Comparison of ENCODE assay signal across 15 cellular contexts in the genomic region with DNA sequence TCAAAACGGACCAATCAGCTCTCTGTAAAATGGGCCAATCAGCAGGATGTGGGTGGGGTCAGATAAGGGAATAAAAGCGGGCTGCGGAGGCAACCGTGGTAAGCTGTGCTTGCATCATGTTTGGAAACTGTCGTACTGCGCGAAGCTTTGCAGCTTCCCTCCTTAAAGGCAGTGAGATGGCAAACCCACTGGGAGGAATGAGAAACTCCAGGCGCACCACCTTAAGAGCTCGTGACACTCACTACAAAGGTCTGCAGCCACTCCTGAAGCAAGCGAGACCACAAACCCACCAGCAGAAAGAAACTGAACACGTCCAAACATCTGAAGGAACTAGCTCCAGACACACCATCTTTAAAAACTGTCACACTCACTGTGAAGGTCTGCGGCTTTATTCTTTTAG.
A peak's percentile ranks its signal among the peaks of the same experiment; 100 is the strongest.
DNase-seq lines count a peak whose midpoint lies in the region; ATAC-seq and TF ChIP-seq lines count a peak whose summit lies in the region.
"Had no signal": no experiment of that assay in that cellular context is flagged by ENCODE, and none has a peak within 500 bp of the region (broad histone marks: within the 10 kb centered on the region; RNA-seq: fewer than 3 reads in every experiment).

No MANE protein-coding gene starts in this region.

- H3K9me3 ChIP-seq in MM.1S (replicated peaks; ENCODE audit: insufficient read depth, low read length) = no peaks in the 10 kb centered on the region
- H3K9me3 ChIP-seq: HAP-1, heart right ventricle, SK-N-SH had no signal

- H3K36me3 Mint-ChIP-seq in activated T-cell treated with anti-CD3 and anti-CD28 coated beads, Interleukin-2, amount 50 U/mL, for 4 hours (ENCODE audit: insufficient read depth) = no peaks in the 10 kb centered on the region
- no peaks in the 10 kb centered on the region for H3K36me3 Mint-ChIP-seq in activated T-helper 2 cell treated with anti-CD3 and anti-CD28 coated beads, Interferon-gamma antibody, Interleukin-2, Interleukin-4, amounts not matched to agents 10 μg/mL and 5 μg/mL and 100 μg/mL, durations not matched to agents 14 hours and 24 hours and 36 hours (ENCODE audit: low read depth)
- peaks cover 0 to 7% of the 10 kb centered on the region in 2 donors for H3K36me3 Mint-ChIP-seq in stimulated activated naive B cell treated with anti-CD40 and anti-IgM and Interleukin-4, amounts not matched to agents 10 μg/mL and 1 μg/mL and 100 μg/mL, for 72 hours

- no peaks in the 10 kb centered on the region for H3K27me3 ChIP-seq in MM.1S (replicated peaks; ENCODE audit: insufficient read depth, low read length)

- no peak overlapping the region for H3K9ac ChIP-seq in MM.1S (ENCODE audit: low read length)
- H3K9ac ChIP-seq: SK-N-SH had no signal

- H2AFZ ChIP-seq in MM.1S (ENCODE audit: low read length) = 0 out of 2 replicates have a peak overlapping the region, but pooled peaks have one; percentile 22
- H2AFZ ChIP-seq: PC-9 had no signal

- H3K4me1 Mint-ChIP-seq in activated T-cell treated with anti-CD3 and anti-CD28 coated beads, Interleukin-2, amount 50 U/mL, for 4 hours (ENCODE audit: low read depth) = peaks cover 21% of the 10 kb centered on the region
- peaks cover 28% of the 10 kb centered on the region for H3K4me1 Mint-ChIP-seq in activated T-helper 2 cell treated with anti-CD3 and anti-CD28 coated beads, Interferon-gamma antibody, Interleukin-2, Interleukin-4, amounts not matched to agents 10 μg/mL and 5 μg/mL and 100 μg/mL, durations not matched to agents 14 hours and 24 hours and 36 hours (ENCODE audit: low read depth)
- peaks cover 49 to 63% of the 10 kb centered on the region in 2 donors for H3K4me1 Mint-ChIP-seq in stimulated activated naive B cell treated with anti-CD40 and anti-IgM and Interleukin-4, amounts not matched to agents 10 μg/mL and 1 μg/mL and 100 μg/mL, for 72 hours

- H3K79me2 ChIP-seq in MM.1S (ENCODE audit: low read length) = no peaks in the 10 kb centered on the region

- H3K36me3 ChIP-seq in MM.1S (replicated peaks; ENCODE audit: insufficient read depth, low read length) = no peaks in the 10 kb centered on the region
- H3K36me3 ChIP-seq: HAP-1, heart right ventricle had no signal

- DNase-seq in activated T-cell treated with anti-CD3 and anti-CD28 coated beads, Interleukin-2, amount 50 U/mL, for 4 hours = no peak
- no peak for DNase-seq in activated T-cell treated with anti-CD3 and anti-CD28 coated beads for 4 hours
- no peak for DNase-seq in MM.1S
- no peak for DNase-seq in activated T-helper 2 cell treated with anti-CD3 and anti-CD28 coated beads, Interferon-gamma antibody, Interleukin-2, Interleukin-4, amounts not matched to agents 10 μg/mL and 5 μg/mL and 100 μg/mL, durations not matched to agents 14 hours and 24 hours and 36 hours (ENCODE audit: low spot score)
- DNase-seq in stimulated activated naive B cell treated with anti-CD40 and anti-IgM and Interleukin-4, amounts not matched to agents 10 μg/mL and 1 μg/mL and 100 μg/mL, for 72 hours = no peak
- no peak for DNase-seq in head of caudate nucleus
- DNase-seq in ACHN = no peak
- DNase-seq: effector memory CD8-positive, alpha-beta T cell; heart right ventricle; NCI-H2081; NCI-H526; PC-9; SK-N-SH had no signal

- H3K27ac Mint-ChIP-seq in activated T-helper 2 cell treated with anti-CD3 and anti-CD28 coated beads, Interferon-gamma antibody, Interleukin-2, Interleukin-4, amounts not matched to agents 10 μg/mL and 5 μg/mL and 100 μg/mL, durations not matched to agents 14 hours and 24 hours and 36 hours = no peak overlapping the region
- H3K27ac Mint-ChIP-seq in stimulated activated naive B cell treated with anti-CD40 and anti-IgM and Interleukin-4, amounts not matched to agents 10 μg/mL and 1 μg/mL and 100 μg/mL, for 72 hours = no peak overlapping the region
- H3K27ac Mint-ChIP-seq: effector memory CD8-positive, alpha-beta T cell had no signal

- H4K20me1 ChIP-seq in MM.1S (ENCODE audit: insufficient read depth, low read length) = no peaks in the 10 kb centered on the region

- peak overlapping the region; percentile 42 for H3K4me3 Mint-ChIP-seq in activated T-cell treated with anti-CD3 and anti-CD28 coated beads, Interleukin-2, amount 50 U/mL, for 4 hours
- H3K4me3 Mint-ChIP-seq in activated T-helper 2 cell treated with anti-CD3 and anti-CD28 coated beads, Interferon-gamma antibody, Interleukin-2, Interleukin-4, amounts not matched to agents 10 μg/mL and 5 μg/mL and 100 μg/mL, durations not matched to agents 14 hours and 24 hours and 36 hours (ENCODE audit: low read depth) = peak overlapping the region; percentile 26
- peak overlapping the region; percentile 19 to 61 for H3K4me3 Mint-ChIP-seq in stimulated activated naive B cell treated with anti-CD40 and anti-IgM and Interleukin-4, amounts not matched to agents 10 μg/mL and 1 μg/mL and 100 μg/mL, for 72 hours
- H3K4me3 Mint-ChIP-seq: effector memory CD8-positive, alpha-beta T cell had no signal

- H3K4me1 ChIP-seq in MM.1S (ENCODE audit: low read length) = peaks cover 37% of the 10 kb centered on the region
- H3K4me1 ChIP-seq: HAP-1, heart right ventricle had no signal

- peak; percentile 11 to 27 for ATAC-seq in activated T-cell treated with anti-CD3 and anti-CD28 coated beads, Interleukin-2, amount 50 U/mL, for 4 hours
- no peak for ATAC-seq in stimulated activated naive B cell treated with anti-CD40 and anti-IgM and Interleukin-4, amounts not matched to agents 10 μg/mL and 1 μg/mL and 100 μg/mL, for 72 hours (replicated peaks)
- ATAC-seq in GM21825 (IDR thresholded peaks at IDR 0.05; ENCODE audit: unreplicated experiment) = no peak
- ATAC-seq: effector memory CD8-positive, alpha-beta T cell had no signal

- H3K4me2 ChIP-seq in MM.1S (ENCODE audit: low read depth, low read length) = peak overlapping the region; percentile 67
- H3K4me2 ChIP-seq: PC-9, SK-N-SH had no signal

- in situ Hi-C loops in ACHN (cut with HindIII; ENCODE audit: low pct_ligation_motif_present, low pct_unique_long_range_greater_than_20kb, low sequenced_read_pairs) = no loop called here

- H3F3A ChIP-seq in MM.1S (ENCODE audit: insufficient read depth, low read length) = peaks cover 16% of the 10 kb centered on the region

- no peak overlapping the region for H3K4me3 ChIP-seq in MM.1S (ENCODE audit: low read length)
- H3K4me3 ChIP-seq: HAP-1, heart right ventricle, PC-9 had no signal

- intact Hi-C loops in activated T-helper 2 cell treated with anti-CD3 and anti-CD28 coated beads, Interferon-gamma antibody, Interleukin-2, Interleukin-4, amounts not matched to agents 10 μg/mL and 5 μg/mL and 100 μg/mL, durations not matched to agents 14 hours and 24 hours and 36 hours (cut with micrococcal nuclease) = no loop called here
- intact Hi-C loops in head of caudate nucleus (cut with DNase I) = no loop called here

- no peaks in the 10 kb centered on the region for H3K9me3 Mint-ChIP-seq in activated T-cell treated with anti-CD3 and anti-CD28 coated beads, Interleukin-2, amount 50 U/mL, for 4 hours
- H3K9me3 Mint-ChIP-seq in activated T-helper 2 cell treated with anti-CD3 and anti-CD28 coated beads, Interferon-gamma antibody, Interleukin-2, Interleukin-4, amounts not matched to agents 10 μg/mL and 5 μg/mL and 100 μg/mL, durations not matched to agents 14 hours and 24 hours and 36 hours = peaks cover 4% of the 10 kb centered on the region
- H3K9me3 Mint-ChIP-seq in stimulated activated naive B cell treated with anti-CD40 and anti-IgM and Interleukin-4, amounts not matched to agents 10 μg/mL and 1 μg/mL and 100 μg/mL, for 72 hours = peaks cover 0 to 4% of the 10 kb centered on the region in 2 donors
- H3K9me3 Mint-ChIP-seq: effector memory CD8-positive, alpha-beta T cell had no signal

- peaks cover 8% of the 10 kb centered on the region for H3K27me3 Mint-ChIP-seq in activated T-cell treated with anti-CD3 and anti-CD28 coated beads, Interleukin-2, amount 50 U/mL, for 4 hours (ENCODE audit: low read depth)
- H3K27me3 Mint-ChIP-seq in activated T-helper 2 cell treated with anti-CD3 and anti-CD28 coated beads, Interferon-gamma antibody, Interleukin-2, Interleukin-4, amounts not matched to agents 10 μg/mL and 5 μg/mL and 100 μg/mL, durations not matched to agents 14 hours and 24 hours and 36 hours (ENCODE audit: low read depth) = peaks cover 10% of the 10 kb centered on the region
- H3K27me3 Mint-ChIP-seq in stimulated activated naive B cell treated with anti-CD40 and anti-IgM and Interleukin-4, amounts not matched to agents 10 μg/mL and 1 μg/mL and 100 μg/mL, for 72 hours = peaks cover 8 to 10% of the 10 kb centered on the region in 2 donors

- peak overlapping the region; percentile 72; the same call in 1 of the 2 replicates for H3K27ac ChIP-seq in MM.1S (ENCODE audit: low read length)
- H3K27ac ChIP-seq: heart right ventricle, PC-9 had no signal

- TF ChIP-seq CTCF in MM.1S (IDR thresholded peaks at IDR 0.05; ENCODE audit: low read length) = no peak

- no peaks in the 10 kb centered on the region for H3K9me2 ChIP-seq in MM.1S (replicated peaks; ENCODE audit: insufficient read depth, low read length)
- H3K9me2 ChIP-seq: SK-N-SH had no signal

Comparison
In these comparisons a context has a peak if more than half of its experiments do, and no peak if none do; other contexts are left out.
1. ATAC-seq: peak in activated T-cell treated with anti-CD3 and anti-CD28 coated beads, Interleukin-2, amount 50 U/mL, for 4 hours (2 of 2); none in stimulated activated naive B cell treated with anti-CD40 and anti-IgM and Interleukin-4, amounts not matched to agents 10 μg/mL and 1 μg/mL and 100 μg/mL, for 72 hours (0 of 2) and GM21825 (single experiment).
2. Peak in every context shown above with its lines, with median percentiles within 50 percentile points of each other: H3K4me3 Mint-ChIP-seq.